Comparison of ENCODE assay signal across 10 cellular contexts in genomic region chr4:113539408-113539807, GRCh38.
A peak's percentile ranks its signal among the peaks of the same experiment; 100 is the strongest.
DNase-seq lines count a peak whose midpoint lies in the region; ATAC-seq and TF ChIP-seq lines count a peak whose summit lies in the region.
"Had no signal": no experiment of that assay in that cellular context is flagged by ENCODE, and none has a peak within 500 bp of the region (broad histone marks: within the 10 kb centered on the region; RNA-seq: fewer than 3 reads in every experiment).

No MANE protein-coding gene starts in this region.

- H3K27ac Mint-ChIP-seq in stimulated activated naive CD8-positive, alpha-beta T cell treated with anti-CD3 and anti-CD28 coated beads, Interleukin-15, amount 100 ng/mL, for 72 hours = no peak overlapping the region
- H3K27ac Mint-ChIP-seq in Caco-2 (ENCODE audit: unreplicated experiment) = no peak overlapping the region

- H3K9me3 ChIP-seq in Caco-2 = no peaks in the 10 kb centered on the region
- H3K9me3 ChIP-seq: transverse colon had no signal

- peak; percentile 31 for DNase-seq in stimulated activated CD4-positive, alpha-beta T cell treated with anti-CD3 and anti-CD28 coated beads, Interleukin-15, amount 100 ng/mL, for 24 hours
- no peak for DNase-seq in stimulated activated CD4-positive, alpha-beta T cell treated with anti-CD3 and anti-CD28 coated beads, Interleukin-12 subunit alpha, Interleukin-12 subunit beta, amount 100 ng/mL, for 4 hours
- DNase-seq in amniotic stem cell (lab: John Stamatoyannopoulos, UW) (peak; percentile 48), Caco-2 (no peak), superior temporal gyrus (ENCODE audit: extremely low spot score) (no peak), dermis blood vessel endothelial cell (no peak)
- peak in 1 of 2 donors; percentile 19 for DNase-seq in stimulated activated naive CD8-positive, alpha-beta T cell treated with anti-CD3 and anti-CD28 coated beads, Interleukin-15, amount 100 ng/mL, for 72 hours
- DNase-seq: glutamatergic neuron, transverse colon had no signal

- peaks cover 20% of the 10 kb centered on the region for H3K36me3 Mint-ChIP-seq in Caco-2 (ENCODE audit: insufficient read depth, unreplicated experiment)

- no peaks in the 10 kb centered on the region for H3K27me3 Mint-ChIP-seq in stimulated activated naive CD8-positive, alpha-beta T cell treated with anti-CD3 and anti-CD28 coated beads, Interleukin-15, amount 100 ng/mL, for 72 hours
- no peaks in the 10 kb centered on the region for H3K27me3 Mint-ChIP-seq in Caco-2 (ENCODE audit: insufficient read depth, unreplicated experiment)

- CTCF ChIA-PET in Caco-2 (lab: Charles Lee) = interaction anchor here (1.0 kb wide), 1 partner anchor 8 kb away, joined by 3 read pairs; no protein-coding TSS in a partner anchor

- no peak for TF ChIP-seq CTCF in Caco-2 (IDR thresholded peaks at IDR 0.05; ENCODE audit: insufficient read depth in 1 of 2, low read depth in 1 of 2, low read length in 1 of 2, severe bottlenecking in 1 of 2, unreplicated experiment in 1 of 2)

- H3K4me1 ChIP-seq in Caco-2 = no peaks in the 10 kb centered on the region

- H3K4me3 Mint-ChIP-seq in stimulated activated naive CD8-positive, alpha-beta T cell treated with anti-CD3 and anti-CD28 coated beads, Interleukin-15, amount 100 ng/mL, for 72 hours = no peak overlapping the region
- H3K4me3 Mint-ChIP-seq in Caco-2 (ENCODE audit: unreplicated experiment) = no peak overlapping the region

- peak; percentile 83 for ATAC-seq in HG02973 (IDR thresholded peaks at IDR 0.05; ENCODE audit: unreplicated experiment)
- ATAC-seq in stimulated activated naive CD8-positive, alpha-beta T cell treated with anti-CD3 and anti-CD28 coated beads, Interleukin-15, amount 100 ng/mL, for 72 hours = peak; percentile 96

- no peaks in the 10 kb centered on the region for H3K27me3 ChIP-seq in Caco-2 (replicated peaks; ENCODE audit: control insufficient read depth, insufficient read depth, low read length)
- H3K27me3 ChIP-seq: transverse colon had no signal

- no TSS peak for BruUV-seq in Caco-2 (replicated peaks; lab: Mats Ljungman, UMichigan)

- no peaks in the 10 kb centered on the region for H3K36me3 ChIP-seq in Caco-2 (ENCODE audit: control insufficient read depth, insufficient read depth, low read length)
- H3K36me3 ChIP-seq: transverse colon had no signal

- no peak overlapping the region for H3K4me3 ChIP-seq in Caco-2 (ENCODE audit: low read depth, low read length)
- H3K4me3 ChIP-seq: transverse colon had no signal

- H3K9me3 Mint-ChIP-seq in stimulated activated naive CD8-positive, alpha-beta T cell treated with anti-CD3 and anti-CD28 coated beads, Interleukin-15, amount 100 ng/mL, for 72 hours = no peaks in the 10 kb centered on the region
- no peaks in the 10 kb centered on the region for H3K9me3 Mint-ChIP-seq in Caco-2 (ENCODE audit: unreplicated experiment)

- intact Hi-C loops in Caco-2 (cut with micrococcal nuclease; ENCODE audit: unreplicated experiment) = no loop called here

- peaks cover 13% of the 10 kb centered on the region for H3K4me1 Mint-ChIP-seq in stimulated activated naive CD8-positive, alpha-beta T cell treated with anti-CD3 and anti-CD28 coated beads, Interleukin-15, amount 100 ng/mL, for 72 hours
- peaks cover 12% of the 10 kb centered on the region for H3K4me1 Mint-ChIP-seq in Caco-2 (ENCODE audit: low read depth, unreplicated experiment)

- POLR2A ChIA-PET in Caco-2 (lab: Charles Lee) = no interaction called here

Comparison
In these comparisons a context has a peak if more than half of its experiments do, and no peak if none do; other contexts are left out.
1. DNase-seq: peak in stimulated activated CD4-positive, alpha-beta T cell treated with anti-CD3 and anti-CD28 coated beads, Interleukin-15, amount 100 ng/mL, for 24 hours (single experiment) and amniotic stem cell (single experiment); none in stimulated activated CD4-positive, alpha-beta T cell treated with anti-CD3 and anti-CD28 coated beads, Interleukin-12 subunit alpha, Interleukin-12 subunit beta, amount 100 ng/mL, for 4 hours (single experiment), Caco-2 (0 of 2), superior temporal gyrus (single experiment) and dermis blood vessel endothelial cell (single experiment).